ENCODE assay signal across 8 cellular contexts in the genomic region with DNA sequence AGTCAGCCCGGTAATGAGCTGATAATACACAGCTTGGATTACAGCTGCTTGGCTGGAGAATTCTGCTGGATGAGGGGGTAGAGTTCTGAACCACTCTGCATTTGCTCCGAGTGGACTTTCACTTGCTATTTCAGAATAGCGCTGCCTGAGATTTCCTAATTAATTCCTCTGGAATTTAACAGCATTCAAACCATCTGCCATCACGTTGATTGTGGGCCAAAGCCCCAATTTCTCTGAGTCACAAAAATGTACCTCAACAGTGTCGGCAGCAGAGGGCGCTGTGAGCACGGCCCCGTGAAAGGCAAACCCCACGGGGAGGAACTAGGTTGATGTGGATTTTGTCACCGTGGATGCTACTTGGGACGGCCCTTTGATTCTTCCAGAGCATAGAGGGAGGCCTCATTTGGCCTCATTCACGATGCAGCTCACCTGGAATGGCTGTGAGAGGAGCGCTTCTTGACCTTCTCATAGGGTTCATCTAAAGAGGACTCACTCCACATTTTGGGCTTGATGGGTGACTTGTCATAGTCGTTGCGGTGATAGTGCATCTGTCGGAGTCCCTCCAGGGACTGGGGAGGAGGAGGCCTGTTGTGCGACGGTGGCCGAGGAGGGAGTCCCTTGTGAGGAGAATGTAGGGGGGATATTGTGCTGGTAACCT.
DNase-seq lines count a peak whose midpoint lies in the region; ATAC-seq, FAIRE-seq and TF ChIP-seq lines count a peak whose summit lies in the region.

No MANE protein-coding gene starts in this region.

- no peak overlapping the region for H3K27ac ChIP-seq in A673 (ENCODE audit: low read depth, low read length, poor library complexity, severe bottlenecking)
- H3K27ac ChIP-seq in H1 (ENCODE audit: low read depth, low read length), result no peak overlapping the region
- H3K27ac ChIP-seq in mesenchymal stem cell (ENCODE audit: low read length, poor library complexity, severe bottlenecking), result peak overlapping the region; percentile 26

- FAIRE-seq in H1 (lab: Jason Lieb, UNC), result peak; percentile 86

- CTCF ChIA-PET in A673 (lab: Charles Lee) (interaction anchor here (0.6 to 0.9 kb wide), 4 partner anchors 118 to 695 kb away, joined by 3 to 5 read pairs (median 3); no protein-coding TSS in a partner anchor), H1 (lab: Charles Lee; ENCODE audit: partially characterized antibody) (interaction anchor here (0.6 to 2.3 kb wide), 35 partner anchors 9 to 814 kb away, joined by 3 to 11 read pairs (median 4); no protein-coding TSS in a partner anchor)

- H3K9ac ChIP-seq in H1 (replicated peaks in 1 of 4; ENCODE audit: extremely low read depth in 1 of 4, low read depth in 3 of 4, low read length in 3 of 4) (no peak overlapping the region), mesenchymal stem cell (ENCODE audit: low read length) (peak overlapping the region; percentile 49)

- no TSS peak for BruUV-seq in A673 (replicated peaks; lab: Mats Ljungman, UMichigan)

- H2AFZ ChIP-seq in H1 (ENCODE audit: low read length), result no peak overlapping the region
- no peak overlapping the region for H2AFZ ChIP-seq in mesenchymal stem cell (ENCODE audit: low read depth, low read length)

- DNase-seq in A673 (ENCODE audit: low spot score) (peak; percentile 69), NCI-H460 (ENCODE audit: extremely low read depth, low read depth) (peak; percentile 25), H1 (ENCODE audit: low read depth in 1 of 2, low spot score in 2 of 2) (peak in 1 of 2 experiments; percentile 81), mesenchymal stem cell (peak; percentile 52)
- peak; percentile 87 for DNase-seq in activated CD8-positive, alpha-beta memory T cell treated with anti-CD3 and anti-CD28 coated beads for 24 hours
- peak; percentile 37 for DNase-seq in stimulated activated CD8-positive, alpha-beta memory T cell treated with anti-CD3 and anti-CD28 coated beads, Interleukin-15, amount 100 ng/mL, for 1 hour (ENCODE audit: low read depth)

- H4K20me1 ChIP-seq in H1 (replicated peaks in 1 of 2; ENCODE audit: control insufficient read depth in 1 of 2, insufficient read depth in 2 of 2, low read length in 2 of 2), result no peaks in the 10 kb centered on the region

- H3K23me2 ChIP-seq in H1 (ENCODE audit: low read depth, low read length), result no peaks in the 10 kb centered on the region

- H2BK15ac ChIP-seq in H1 (ENCODE audit: low read length), result no peak overlapping the region
- H2BK15ac ChIP-seq in mesenchymal stem cell (ENCODE audit: low read depth, poor library complexity, severe bottlenecking), result no peak overlapping the region

- no peak overlapping the region for H3K18ac ChIP-seq in H1 (ENCODE audit: extremely low read depth, low read length)
- peak overlapping the region in 1 of 2 experiments; percentile 6 for H3K18ac ChIP-seq in mesenchymal stem cell (ENCODE audit: low read depth in 1 of 2, low read length in 2 of 2)

- H2BK20ac ChIP-seq in H1 (ENCODE audit: low read length), result no peak overlapping the region

- intact Hi-C loops in A673 (cut with micrococcal nuclease; ENCODE audit: unreplicated experiment), result loop anchor here (1.0 kb wide), 1 partner anchor 118 kb away; no protein-coding TSS in a partner anchor

- whole genome bisulfite sequencing in H1 (ENCODE audit: extremely low coverage in 1 of 2, insufficient coverage in 1 of 2, insufficient read length in 1 of 2, insufficient replicate concordance in 2 of 2, low coverage in 1 of 2, low lambda C conversion rate in 2 of 2, missing lambda C conversion rate in 1 of 2), 2 experiments, result 53% methylated on average over 19 of the region's 19 CpGs; no CpG with 5 or more reads in 1 of the 2 experiments
- WGBS in mesenchymal stem cell, result 38% methylated on average over 14 of the region's 19 CpGs

- H3K4me2 ChIP-seq in H1 (ENCODE audit: insufficient read depth in 1 of 2, low read depth in 2 of 2, low read length in 2 of 2), result no peak overlapping the region
- H3K4me2 ChIP-seq in mesenchymal stem cell (ENCODE audit: low read length, poor library complexity, severe bottlenecking), result no peak overlapping the region

- H3K23ac ChIP-seq in H1 (ENCODE audit: insufficient read length) (no peak overlapping the region), mesenchymal stem cell (ENCODE audit: low read length in 2 of 2) (no peak overlapping the region)

- ATAC-seq in GM18517 (IDR thresholded peaks at IDR 0.05; ENCODE audit: unreplicated experiment) (peak; percentile 66), HG02623 (IDR thresholded peaks at IDR 0.05; ENCODE audit: unreplicated experiment) (no peak)

- H3K14ac ChIP-seq in H1 (ENCODE audit: insufficient read length) (no peak overlapping the region), mesenchymal stem cell (ENCODE audit: low read length in 2 of 2) (no peak overlapping the region)

- no peak for TF ChIP-seq POLR2A in H1 (IDR thresholded peaks at IDR 0.05; ENCODE audit: control extremely low read depth in 1 of 2, low read depth in 2 of 2, low read length in 2 of 2)

- no peak overlapping the region for H4K5ac ChIP-seq in H1 (ENCODE audit: insufficient read length, low read depth, low read length)

- H3K36me3 ChIP-seq in A673 (ENCODE audit: insufficient read depth, low read length, poor library complexity, severe bottlenecking) (peaks cover 6% of the 10 kb centered on the region), H1 (ENCODE audit: control insufficient read depth in 2 of 4, insufficient read depth in 4 of 4, low read length in 3 of 4) (peaks cover 5 to 29% (median 12%) of the 10 kb centered on the region in 4 experiments; a peak in 6 of 8 replicates), mesenchymal stem cell (ENCODE audit: control insufficient read depth in 1 of 2, insufficient read depth in 2 of 2, low read depth in 1 of 2, low read length in 2 of 2) (peaks cover 66 to 84% of the 10 kb centered on the region in 2 experiments)

- no peak overlapping the region for H3K4ac ChIP-seq in H1 (replicated peaks; ENCODE audit: insufficient read length, low read depth, low read length)
- H3K4ac ChIP-seq in mesenchymal stem cell (ENCODE audit: low read depth in 1 of 2, low read length in 2 of 2), result no peak overlapping the region

- H2BK5ac ChIP-seq in H1 (ENCODE audit: low read depth, low read length), result no peak overlapping the region
- H2BK5ac ChIP-seq in mesenchymal stem cell (ENCODE audit: low read depth, low read length, poor library complexity, severe bottlenecking), result no peak overlapping the region

- H3K56ac ChIP-seq in H1 (replicated peaks; ENCODE audit: insufficient read length, low read depth, low read length), result no peak overlapping the region

- H3K9me3 ChIP-seq in A673 (ENCODE audit: low read depth, low read length, poor library complexity, severe bottlenecking) (no peaks in the 10 kb centered on the region), H1 (ENCODE audit: insufficient read depth in 2 of 2, low read depth in 1 of 2, low read length in 1 of 2) (no peaks in the 10 kb centered on the region), mesenchymal stem cell (ENCODE audit: control insufficient read depth, low read length) (no peaks in the 10 kb centered on the region)

- no peaks in the 10 kb centered on the region for H3K79me1 ChIP-seq in H1 (ENCODE audit: low read depth, low read length)
- peaks cover 19% of the 10 kb centered on the region for H3K79me1 ChIP-seq in mesenchymal stem cell (replicated peaks; ENCODE audit: low read length, poor library complexity, severe bottlenecking)

- H3K4me1 ChIP-seq in A673 (ENCODE audit: insufficient read depth, low read length, poor library complexity, severe bottlenecking) (peaks cover 4% of the 10 kb centered on the region), H1 (replicated peaks in 1 of 4; ENCODE audit: control insufficient read depth in 3 of 4, insufficient read depth in 4 of 4, low read length in 3 of 4) (no peaks in the 10 kb centered on the region; a peak in 1 of 7 replicates), mesenchymal stem cell (ENCODE audit: control insufficient read depth, insufficient read depth, low read depth, low read length) (peaks cover 20% of the 10 kb centered on the region)

- no peaks in the 10 kb centered on the region for H3K79me2 ChIP-seq in H1 (ENCODE audit: control insufficient read depth in 1 of 2, insufficient read depth in 2 of 2, low read length in 2 of 2)

- no peak overlapping the region for H4K91ac ChIP-seq in H1 (replicated peaks; ENCODE audit: insufficient read length, low read length)
- H4K91ac ChIP-seq in mesenchymal stem cell (ENCODE audit: low read length), result no peak overlapping the region

- peak; percentile 87 to 92 for TF ChIP-seq RAD21 in H1 (IDR thresholded peaks at IDR 0.05 in 1 of 2, conservative IDR thresholded peaks at IDR 0.05 in 1 of 2; ENCODE audit: low read depth in 2 of 2, low read length in 2 of 2)

- H2AK5ac ChIP-seq in H1 (ENCODE audit: low read depth, low read length), result no peak overlapping the region
- H2AK5ac ChIP-seq in mesenchymal stem cell (ENCODE audit: low read length, severe bottlenecking), result peak overlapping the region; percentile 1

- no peak overlapping the region for H4K8ac ChIP-seq in H1 (ENCODE audit: extremely low read depth, insufficient read depth, low read length)
- no peak overlapping the region for H4K8ac ChIP-seq in mesenchymal stem cell (ENCODE audit: low read length)

- H3K4me3 ChIP-seq in A673 (ENCODE audit: low read depth, low read length, poor library complexity, severe bottlenecking) (no peak overlapping the region), H1 (ENCODE audit: extremely low read depth in 1 of 4, insufficient read depth in 2 of 4, low read depth in 3 of 4, low read length in 4 of 4) (no peak overlapping the region), mesenchymal stem cell (ENCODE audit: insufficient read depth in 1 of 2, low read depth in 1 of 2, low read length in 2 of 2) (no peak overlapping the region)

- TF ChIP-seq CTCF in A673 (conservative IDR thresholded peaks at IDR 0.05; ENCODE audit: low read depth, low read length) (peak; percentile 96), H1 (IDR thresholded peaks at IDR 0.05; ENCODE audit: control extremely low read depth in 1 of 3, insufficient read depth in 1 of 3, low read depth in 1 of 3, low read length in 3 of 3) (peak; percentile 87 to 92 (median 87))

- TF ChIP-seq EP300 in H1 (IDR thresholded peaks at IDR 0.05; ENCODE audit: borderline replicate concordance in 1 of 2, low read depth in 2 of 2, low read length in 2 of 2), result no peak

- POLR2A ChIA-PET in A673 (lab: Charles Lee; ENCODE audit: low non-redundant PET), result interaction anchor here (0.8 kb wide), 2 partner anchors 41 to 63 kb away, joined by 12 to 36 read pairs; no protein-coding TSS in a partner anchor
- POLR2A ChIA-PET in H1 (lab: Charles Lee; ENCODE audit: partially characterized antibody), result interaction anchor here (0.7 to 1.0 kb wide), 3 partner anchors 18 to 526 kb away, joined by 3 to 4 read pairs (median 3); no protein-coding TSS in a partner anchor

- no peak overlapping the region for H2BK12ac ChIP-seq in H1 (ENCODE audit: low read depth, low read length)
- H2BK12ac ChIP-seq in mesenchymal stem cell (ENCODE audit: low read length in 2 of 2), result no peak overlapping the region

- H2BK120ac ChIP-seq in H1 (replicated peaks; ENCODE audit: low read depth, low read length), result no peak overlapping the region
- H2BK120ac ChIP-seq in mesenchymal stem cell (ENCODE audit: low read depth, low read length), result no peak overlapping the region

- H3K27me3 ChIP-seq in A673 (replicated peaks; ENCODE audit: insufficient read depth, low read depth, low read length, poor library complexity) (no peaks in the 10 kb centered on the region), H1 (replicated peaks in 1 of 4; ENCODE audit: control insufficient read depth in 3 of 4, extremely low read depth in 1 of 4, insufficient read depth in 3 of 4, low read length in 3 of 4) (no peaks in the 10 kb centered on the region), mesenchymal stem cell (ENCODE audit: control insufficient read depth in 1 of 2, insufficient read depth in 1 of 2, low read length in 2 of 2) (no peaks in the 10 kb centered on the region)
